8 cellular contexts compared by ENCODE assay signal in genomic region chrX:153722704-153723350, GRCh38. TPM values are rescaled to one million over a fixed set of nuclear protein-coding genes. Genes with fewer than 3 reads are reported as not detected.
DNase-seq lines count a peak whose midpoint lies in the region; ATAC-seq, FAIRE-seq and TF ChIP-seq lines count a peak whose summit lies in the region.

No MANE protein-coding gene starts in this region.

- no peak for TF ChIP-seq POLR2A in GM12878 (IDR thresholded peaks at IDR 0.05; ENCODE audit: low read depth, low read length)

- H2BK15ac ChIP-seq in mesenchymal stem cell (ENCODE audit: low read depth, poor library complexity, severe bottlenecking), result no peak overlapping the region

- no peak overlapping the region for H2BK120ac ChIP-seq in mesenchymal stem cell (ENCODE audit: low read depth, low read length)

- no peak for FAIRE-seq in GM12878 (lab: Jason Lieb, UNC)
- no peak for FAIRE-seq in HTR-8/SVneo (lab: Jason Lieb, UNC)

- TF ChIP-seq CTCF in GM12878 (IDR thresholded peaks at IDR 0.05 in 2 of 3, conservative IDR thresholded peaks at IDR 0.05 in 1 of 3; ENCODE audit: control insufficient read depth in 2 of 3, extremely low read depth in 1 of 3, insufficient read depth in 1 of 3, low read depth in 3 of 3, low read length in 3 of 3), result no peak

- no peak for TF ChIP-seq RAD21 in GM12878 (IDR thresholded peaks at IDR 0.05; ENCODE audit: insufficient read depth, low read depth, low read length)

- H3K23ac ChIP-seq in mesenchymal stem cell (ENCODE audit: low read length in 2 of 2), result no peak overlapping the region

- H4K20me1 ChIP-seq in GM12878 (ENCODE audit: control insufficient read depth, insufficient read depth), result no peaks in the 10 kb centered on the region

- H3K36me3 ChIP-seq in ACC112 (ENCODE audit: insufficient read depth, low read length) (peaks cover 10% of the 10 kb centered on the region; the same call in 1 of the 2 replicates), GM12878 (ENCODE audit: control insufficient read depth in 2 of 2, insufficient read depth in 2 of 2, low read length in 1 of 2) (peaks cover 6% of the 10 kb centered on the region in 2 experiments; a peak in 3 of 4 replicates), mesenchymal stem cell (ENCODE audit: control insufficient read depth in 1 of 2, insufficient read depth in 2 of 2, low read depth in 1 of 2, low read length in 2 of 2) (peaks cover 26 to 28% of the 10 kb centered on the region in 2 experiments)

- peak overlapping the region; percentile 60 for H3K9ac ChIP-seq in GM12878 (ENCODE audit: control insufficient read depth, insufficient read depth, low read length)
- peak overlapping the region; percentile 89 for H3K9ac ChIP-seq in mesenchymal stem cell (ENCODE audit: low read length)

- in situ Hi-C loops in GM12878 (cut with MboI), result no loop called here

- peak overlapping the region in 1 of 2 experiments; percentile 30 for H3K4ac ChIP-seq in mesenchymal stem cell (ENCODE audit: low read depth in 1 of 2, low read length in 2 of 2)

- H3K4me2 ChIP-seq in GM12878 (ENCODE audit: control insufficient read depth, insufficient read depth), result peak overlapping the region; percentile 32
- H3K4me2 ChIP-seq in mesenchymal stem cell (ENCODE audit: low read length, poor library complexity, severe bottlenecking), result peak overlapping the region; percentile 5

- no peak overlapping the region for H2AK5ac ChIP-seq in mesenchymal stem cell (ENCODE audit: low read length, severe bottlenecking)

- RAD21 ChIA-PET in GM12878 (lab: Charles Lee; ENCODE audit: unreplicated experiment), result interaction anchor here (1.3 kb wide), 1 partner anchor 36 kb away, joined by 4 read pairs; the partner anchor contains the start of gene SLC6A8

- H3K4me1 ChIP-seq in ACC112 (ENCODE audit: control insufficient read depth, insufficient read depth, low read length, unreplicated experiment) (peaks cover 25% of the 10 kb centered on the region), GM12878 (ENCODE audit: control insufficient read depth, insufficient read depth, low read length) (peaks cover 25% of the 10 kb centered on the region), mesenchymal stem cell (ENCODE audit: control insufficient read depth, insufficient read depth, low read depth, low read length) (peaks cover 34% of the 10 kb centered on the region)

- POLR2A ChIA-PET in GM12878 (lab: Charles Lee), result no interaction called here

- WGBS in GM12878 (ENCODE audit: insufficient coverage, insufficient replicate concordance, low lambda C conversion rate, missing lambda C conversion rate), result 34% methylated on average over 12 of the region's 12 CpGs
- 52% methylated on average over 9 of the region's 12 CpGs for WGBS in mesenchymal stem cell

- no peak overlapping the region for H3K14ac ChIP-seq in mesenchymal stem cell (ENCODE audit: low read length in 2 of 2)

- no peaks in the 10 kb centered on the region for H3K79me1 ChIP-seq in mesenchymal stem cell (replicated peaks; ENCODE audit: low read length, poor library complexity, severe bottlenecking)

- H3K79me2 ChIP-seq in ACC112 (ENCODE audit: control insufficient read depth, insufficient read depth, low read length, unreplicated experiment), result peaks cover 31% of the 10 kb centered on the region
- peaks cover 17% of the 10 kb centered on the region for H3K79me2 ChIP-seq in GM12878 (ENCODE audit: control insufficient read depth, insufficient read depth, low read length)

- peak; percentile 24 for DNase-seq in HT1080 (ENCODE audit: low read depth)
- no peak for DNase-seq in GM12878 (ENCODE audit: low read depth, low spot score)
- DNase-seq in mesenchymal stem cell, result peak; percentile 37
- no peak for DNase-seq in HTR-8/SVneo (ENCODE audit: insufficient read length, low spot score)
- no peak for DNase-seq in DMS79 treated with DMSO at 0.1 percent for 48 hours (lab: John Stamatoyannopoulos, UW)

- BruUV-seq in GM12878 (replicated peaks; lab: Mats Ljungman, UMichigan), result no TSS peak

- no peak overlapping the region for H2BK5ac ChIP-seq in mesenchymal stem cell (ENCODE audit: low read depth, low read length, poor library complexity, severe bottlenecking)

- H3K27ac ChIP-seq in ACC112 (ENCODE audit: low read depth, low read length) (peak overlapping the region; percentile 74), GM12878 (ENCODE audit: control insufficient read depth, insufficient read depth) (peak overlapping the region; percentile 41), mesenchymal stem cell (ENCODE audit: low read length, poor library complexity, severe bottlenecking) (peak overlapping the region; percentile 82)

- no peaks in the 10 kb centered on the region for H3K27me3 ChIP-seq in ACC112 (ENCODE audit: insufficient read depth, low read length)
- H3K27me3 ChIP-seq in GM12878 (replicated peaks in 1 of 2; ENCODE audit: control insufficient read depth in 2 of 2, insufficient read depth in 2 of 2, low read length in 1 of 2), result no peaks in the 10 kb centered on the region
- peaks cover 0 to 6% of the 10 kb centered on the region in 2 experiments for H3K27me3 ChIP-seq in mesenchymal stem cell (ENCODE audit: control insufficient read depth in 1 of 2, insufficient read depth in 1 of 2, low read length in 2 of 2)

- H2BK12ac ChIP-seq in mesenchymal stem cell (ENCODE audit: low read length in 2 of 2), result no peak overlapping the region

- CTCF ChIA-PET in GM12878 (lab: Yijun Ruan, JAX), result interaction anchor here (1.3 kb wide), 1 partner anchor 36 kb away, joined by 3 read pairs; no protein-coding TSS in a partner anchor

- H4K8ac ChIP-seq in mesenchymal stem cell (ENCODE audit: low read length), result no peak overlapping the region

- intact Hi-C loops in GM12878 (cut with micrococcal nuclease; ENCODE audit: unreplicated experiment), result loop anchor here (5.0 kb wide), 1 partner anchor 204 kb away; the partner anchor contains the start of gene ARHGAP4

- no peak for ATAC-seq in GM12878
- no peak for ATAC-seq in GM21529 (IDR thresholded peaks at IDR 0.05; ENCODE audit: unreplicated experiment)
- no peak for ATAC-seq in HG02852 (IDR thresholded peaks at IDR 0.05; ENCODE audit: unreplicated experiment)

- peak overlapping the region; percentile 80 for H3K4me3 ChIP-seq in ACC112 (ENCODE audit: low read depth, low read length)
- peak overlapping the region; percentile 70 for H3K4me3 ChIP-seq in GM12878
- H3K4me3 ChIP-seq in mesenchymal stem cell (ENCODE audit: insufficient read depth in 1 of 2, low read depth in 1 of 2, low read length in 2 of 2), result peak overlapping the region; percentile 66 to 81

- peak overlapping the region in 1 of 2 experiments; percentile 48 for H3K18ac ChIP-seq in mesenchymal stem cell (ENCODE audit: low read depth in 1 of 2, low read length in 2 of 2)

- no peak for TF ChIP-seq EP300 in GM12878 (IDR thresholded peaks at IDR 0.05; ENCODE audit: borderline replicate concordance in 1 of 2, control insufficient read depth in 1 of 2, low read depth in 2 of 2, low read length in 2 of 2)

- H3K9me3 ChIP-seq in GM12878 (replicated peaks; ENCODE audit: control insufficient read depth, insufficient read depth, low read length) (no peaks in the 10 kb centered on the region; the same call in 2 of the 3 replicates), mesenchymal stem cell (ENCODE audit: control insufficient read depth, low read length) (no peaks in the 10 kb centered on the region)

- SMC1A ChIA-PET in GM12878 (lab: Charles Lee; ENCODE audit: uncharacterized antibody, unreplicated experiment), result no interaction called here

- H2AFZ ChIP-seq in ACC112 (ENCODE audit: low read length, unreplicated experiment), result no peak overlapping the region
- H2AFZ ChIP-seq in GM12878 (ENCODE audit: control insufficient read depth, low read depth, low read length), result no peak overlapping the region
- H2AFZ ChIP-seq in mesenchymal stem cell (ENCODE audit: low read depth, low read length), result no peak overlapping the region

- H4K91ac ChIP-seq in mesenchymal stem cell (ENCODE audit: low read length), result no peak overlapping the region

RNA-seq across cellular contexts. Expression of gene BCAP31, which starts 1.4 kb away (rescaled TPM):
- total RNA-seq in HT1080 (2014; rRNA removed; shearing (Covaris generic)), result 197 and 234 TPM in 2 replicates
- polyA plus RNA-seq in HT1080 (2015; cell fraction: cytosol; rRNA removed), result 283 and 322 TPM in 2 replicates
- polyA plus RNA-seq in HT1080 (2015; cell fraction: nucleus; rRNA removed), result 174 and 261 TPM in 2 replicates
- total RNA-seq in GM12878 (2013; cell fraction: nucleolus; rRNA removed), result 51.0 and 52.3 TPM in 2 replicates
- total RNA-seq in GM12878 (2014; rRNA removed), result 62.7 and 72.8 TPM in 2 replicates
- total RNA-seq in GM12878 (2014; rRNA removed; fragmentation: Illumina TruSeq; extraction: Trizol), result 61.5 and 63.1 TPM in 2 replicates
- 104 and 109 TPM in 2 replicates for total RNA-seq in GM12878 (2021)
- polyA plus RNA-seq in GM12878 (2011; ENCODE audit: low read depth), result 105 TPM
- 52.8 and 82.4 TPM in 2 replicates for polyA plus RNA-seq in GM12878 (2011; rRNA removed)
- polyA plus RNA-seq in GM12878 (2011; cell fraction: cytosol; rRNA removed), result 80.8 and 95.5 TPM in 2 replicates
- polyA plus RNA-seq in GM12878 (2011; cell fraction: nucleus; rRNA removed), result 56.0 and 56.2 TPM in 2 replicates
- polyA plus RNA-seq in GM12878 (2012), result 91.6 and 145 TPM in 2 replicates
- 73.4 and 78.7 TPM in 2 replicates for polyA plus RNA-seq in GM12878 (2014; fragmentation: Illumina TruSeq; extraction: Trizol)
- 100 to 1,000 TPM; 201 to 246 TPM for polyA plus RNA-seq in GM12878 (2014; fragmentation: Nextera tagmentation; extraction: Ambion mirVana)
- polyA plus RNA-seq in GM12878 (2014; rRNA removed), result 71.3 and 79.4 TPM in 2 replicates
- 100 to 1,000 TPM; 163 to 166 TPM for polyA plus RNA-seq in GM12878 (2016; fragmentation: Nextera tagmentation; extraction: Ambion mirVana)
- 80.5 and 90.3 TPM in 2 replicates for polyA minus RNA-seq in GM12878 (2011; rRNA and poly(A)+ RNA removed)
- polyA minus RNA-seq in GM12878 (2011; cell fraction: cytosol; rRNA and poly(A)+ RNA removed), result 25.3 and 32.3 TPM in 2 replicates
- polyA minus RNA-seq in GM12878 (2011; cell fraction: nucleus; rRNA and poly(A)+ RNA removed), result 14.9 and 28.0 TPM in 2 replicates
- polyA plus RNA-seq in mesenchymal stem cell (2013, experiment 1 of 2), result 125 TPM
- 127 TPM for polyA plus RNA-seq in mesenchymal stem cell (2013, experiment 2 of 2)

RNA-seq across cellular contexts. Expression of gene ABCD1, which starts 1.8 kb away (rescaled TPM):
- total RNA-seq in HT1080 (2014; rRNA removed; shearing (Covaris generic)), result 1.5 and 1.9 TPM in 2 replicates
- polyA plus RNA-seq in HT1080 (2015; cell fraction: cytosol; rRNA removed), result 6.2 and 6.8 TPM in 2 replicates
- 10.0 and 10.2 TPM in 2 replicates for polyA plus RNA-seq in HT1080 (2015; cell fraction: nucleus; rRNA removed)
- total RNA-seq in GM12878 (2013; cell fraction: nucleolus; rRNA removed), result 10.6 and 14.9 TPM in 2 replicates
- 3.8 and 5.1 TPM in 2 replicates for total RNA-seq in GM12878 (2014; rRNA removed)
- total RNA-seq in GM12878 (2014; rRNA removed; fragmentation: Illumina TruSeq; extraction: Trizol), result 1.4 and 1.8 TPM in 2 replicates
- 6.5 and 6.8 TPM in 2 replicates for total RNA-seq in GM12878 (2021)
- 1.9 TPM for polyA plus RNA-seq in GM12878 (2011; ENCODE audit: low read depth)
- 0.55 and 1.3 TPM in 2 replicates for polyA plus RNA-seq in GM12878 (2011; rRNA removed)
- polyA plus RNA-seq in GM12878 (2011; cell fraction: cytosol; rRNA removed), result 1.6 and 1.9 TPM in 2 replicates
- polyA plus RNA-seq in GM12878 (2011; cell fraction: nucleus; rRNA removed), result 8.1 and 9.6 TPM in 2 replicates
- 3.9 and 4.1 TPM in 2 replicates for polyA plus RNA-seq in GM12878 (2012)
- polyA plus RNA-seq in GM12878 (2014; fragmentation: Illumina TruSeq; extraction: Trizol), result 0.19 and 0.96 TPM in 2 replicates
- polyA plus RNA-seq in GM12878 (2014; fragmentation: Nextera tagmentation; extraction: Ambion mirVana), result under 1 TPM; 0.13 to 0.35 TPM
- polyA plus RNA-seq in GM12878 (2014; rRNA removed), result 3.9 and 5.1 TPM in 2 replicates
- polyA plus RNA-seq in GM12878 (2016; fragmentation: Nextera tagmentation; extraction: Ambion mirVana), result 1 to 10 TPM; 1.4 to 1.6 TPM
- polyA minus RNA-seq in GM12878 (2011; rRNA and poly(A)+ RNA removed), result 2.3 and 4.7 TPM in 2 replicates
- polyA minus RNA-seq in GM12878 (2011; cell fraction: cytosol; rRNA and poly(A)+ RNA removed), result 2.3 and 2.5 TPM in 2 replicates
- polyA minus RNA-seq in GM12878 (2011; cell fraction: nucleus; rRNA and poly(A)+ RNA removed), result 6.9 and 13.2 TPM in 2 replicates
- 15.8 TPM for polyA plus RNA-seq in mesenchymal stem cell (2013, experiment 1 of 2)
- polyA plus RNA-seq in mesenchymal stem cell (2013, experiment 2 of 2), result 15.4 TPM

RNA-seq across cellular contexts. Expression of gene SLC6A8, which starts 35.1 kb away (rescaled TPM):
- 33.2 and 61.3 TPM in 2 replicates for total RNA-seq in HT1080 (2014; rRNA removed; shearing (Covaris generic))
- polyA plus RNA-seq in HT1080 (2015; cell fraction: cytosol; rRNA removed), result 44.9 and 48.7 TPM in 2 replicates
- polyA plus RNA-seq in HT1080 (2015; cell fraction: nucleus; rRNA removed), result 52.8 and 57.3 TPM in 2 replicates
- total RNA-seq in GM12878 (2013; cell fraction: nucleolus; rRNA removed), result 1.2 and 1.4 TPM in 2 replicates
- total RNA-seq in GM12878 (2014; rRNA removed) (not detected in 2 replicates), GM12878 (2014; rRNA removed; fragmentation: Illumina TruSeq; extraction: Trizol) (not detected in 2 replicates), GM12878 (2021) (0.29 and 0.72 TPM in 2 replicates)
- polyA plus RNA-seq in GM12878 (2011; ENCODE audit: low read depth), result 0.75 TPM
- polyA plus RNA-seq in GM12878 (2011; rRNA removed) (0.23 and 0.30 TPM in 2 replicates), GM12878 (2014; fragmentation: Illumina TruSeq; extraction: Trizol) (0.01 TPM in 1 of 2 replicates, not detected in the other), GM12878 (2014; fragmentation: Nextera tagmentation; extraction: Ambion mirVana) (not detected), GM12878 (2014; rRNA removed) (0.06 TPM in 1 of 2 replicates, not detected in the other), GM12878 (2016; fragmentation: Nextera tagmentation; extraction: Ambion mirVana) (under 1 TPM in 1 of 2 experiments, not detected in 1; 0.10 TPM)
- polyA plus RNA-seq in GM12878 (2011; cell fraction: cytosol; rRNA removed), result 0.32 and 0.57 TPM in 2 replicates
- 1.4 and 2.3 TPM in 2 replicates for polyA plus RNA-seq in GM12878 (2011; cell fraction: nucleus; rRNA removed)
- polyA plus RNA-seq in GM12878 (2012), result 2.0 TPM in 2 replicates
- 0.22 and 0.67 TPM in 2 replicates for polyA minus RNA-seq in GM12878 (2011; rRNA and poly(A)+ RNA removed)
- 1.2 and 1.4 TPM in 2 replicates for polyA minus RNA-seq in GM12878 (2011; cell fraction: cytosol; rRNA and poly(A)+ RNA removed)
- 0.12 and 0.48 TPM in 2 replicates for polyA minus RNA-seq in GM12878 (2011; cell fraction: nucleus; rRNA and poly(A)+ RNA removed)
- 26.1 TPM for polyA plus RNA-seq in mesenchymal stem cell (2013, experiment 1 of 2)
- polyA plus RNA-seq in mesenchymal stem cell (2013, experiment 2 of 2), result 26.0 TPM

RNA-seq across cellular contexts. Expression of gene PLXNB3, which starts 41.2 kb away (rescaled TPM):
- 2.3 and 4.5 TPM in 2 replicates for total RNA-seq in HT1080 (2014; rRNA removed; shearing (Covaris generic))
- polyA plus RNA-seq in HT1080 (2015; cell fraction: cytosol; rRNA removed), result 4.8 and 5.3 TPM in 2 replicates
- polyA plus RNA-seq in HT1080 (2015; cell fraction: nucleus; rRNA removed), result 23.7 and 35.6 TPM in 2 replicates
- 0.31 TPM in 1 of 2 replicates, not detected in the other for total RNA-seq in GM12878 (2013; cell fraction: nucleolus; rRNA removed)
- total RNA-seq in GM12878 (2014; rRNA removed) (not detected in 2 replicates), GM12878 (2014; rRNA removed; fragmentation: Illumina TruSeq; extraction: Trizol) (not detected in 2 replicates), GM12878 (2021) (0.21 and 0.53 TPM in 2 replicates)
- polyA plus RNA-seq in GM12878 (2011; ENCODE audit: low read depth), result 0.31 TPM
- polyA plus RNA-seq in GM12878 (2011; rRNA removed) (0.14 and 0.20 TPM in 2 replicates), GM12878 (2014; fragmentation: Illumina TruSeq; extraction: Trizol) (0.18 TPM in 1 of 2 replicates, not detected in the other), GM12878 (2014; fragmentation: Nextera tagmentation; extraction: Ambion mirVana) (not detected), GM12878 (2014; rRNA removed) (0.62 and 0.68 TPM in 2 replicates), GM12878 (2016; fragmentation: Nextera tagmentation; extraction: Ambion mirVana) (under 1 TPM; 0.06 to 0.43 TPM)
- polyA plus RNA-seq in GM12878 (2011; cell fraction: cytosol; rRNA removed), result 0.09 and 0.38 TPM in 2 replicates
- polyA plus RNA-seq in GM12878 (2011; cell fraction: nucleus; rRNA removed), result 3.5 and 3.7 TPM in 2 replicates
- polyA plus RNA-seq in GM12878 (2012), result 0.19 and 0.79 TPM in 2 replicates
- 0.82 TPM in 1 of 2 replicates, not detected in the other for polyA minus RNA-seq in GM12878 (2011; rRNA and poly(A)+ RNA removed)
- polyA minus RNA-seq in GM12878 (2011; cell fraction: cytosol; rRNA and poly(A)+ RNA removed), result 0.94 TPM in 1 of 2 replicates, not detected in the other
- 0.36 and 0.48 TPM in 2 replicates for polyA minus RNA-seq in GM12878 (2011; cell fraction: nucleus; rRNA and poly(A)+ RNA removed)
- polyA plus RNA-seq in mesenchymal stem cell (2013, experiment 1 of 2), result 8.0 TPM
- 8.5 TPM for polyA plus RNA-seq in mesenchymal stem cell (2013, experiment 2 of 2)

RNA-seq across cellular contexts. Expression of gene PNCK, which starts 49.2 kb away (rescaled TPM):
- total RNA-seq in HT1080 (2014; rRNA removed; shearing (Covaris generic)), result not detected in 2 replicates
- polyA plus RNA-seq in HT1080 (2015; cell fraction: cytosol; rRNA removed), result not detected in 2 replicates
- 0.71 and 0.92 TPM in 2 replicates for polyA plus RNA-seq in HT1080 (2015; cell fraction: nucleus; rRNA removed)
- 0.66 and 1.4 TPM in 2 replicates for total RNA-seq in GM12878 (2013; cell fraction: nucleolus; rRNA removed)
- not detected in 2 replicates for total RNA-seq in GM12878 (2014; rRNA removed)
- not detected in 2 replicates for total RNA-seq in GM12878 (2014; rRNA removed; fragmentation: Illumina TruSeq; extraction: Trizol)
- total RNA-seq in GM12878 (2021), result 0.21 TPM in 1 of 2 replicates, not detected in the other
- 0.29 TPM for polyA plus RNA-seq in GM12878 (2011; ENCODE audit: low read depth)
- polyA plus RNA-seq in GM12878 (2011; rRNA removed), result 0.40 and 0.67 TPM in 2 replicates
- polyA plus RNA-seq in GM12878 (2011; cell fraction: cytosol; rRNA removed), result 0.70 and 0.87 TPM in 2 replicates
- 4.1 and 6.0 TPM in 2 replicates for polyA plus RNA-seq in GM12878 (2011; cell fraction: nucleus; rRNA removed)
- polyA plus RNA-seq in GM12878 (2012), result 0.51 and 1.2 TPM in 2 replicates
- 0.54 TPM in 1 of 2 replicates, not detected in the other for polyA plus RNA-seq in GM12878 (2014; fragmentation: Illumina TruSeq; extraction: Trizol)
- polyA plus RNA-seq in GM12878 (2014; fragmentation: Nextera tagmentation; extraction: Ambion mirVana), result not detected
- not detected in 2 replicates for polyA plus RNA-seq in GM12878 (2014; rRNA removed)
- not detected for polyA plus RNA-seq in GM12878 (2016; fragmentation: Nextera tagmentation; extraction: Ambion mirVana)
- 0.26 and 0.59 TPM in 2 replicates for polyA minus RNA-seq in GM12878 (2011; rRNA and poly(A)+ RNA removed)
- not detected in 2 replicates for polyA minus RNA-seq in GM12878 (2011; cell fraction: cytosol; rRNA and poly(A)+ RNA removed)
- 0.48 and 0.67 TPM in 2 replicates for polyA minus RNA-seq in GM12878 (2011; cell fraction: nucleus; rRNA and poly(A)+ RNA removed)
- polyA plus RNA-seq in mesenchymal stem cell (2013, experiment 1 of 2), result 0.10 TPM
- 0.03 TPM for polyA plus RNA-seq in mesenchymal stem cell (2013, experiment 2 of 2)

Comparison
In these comparisons a context has a peak if more than half of its experiments do, and no peak if none do; other contexts are left out.
1. DNase-seq: peak in HT1080 (single experiment) and mesenchymal stem cell (single experiment); none in GM12878 (single experiment), HTR-8/SVneo (single experiment) and DMS79 treated with DMSO at 0.1 percent for 48 hours (single experiment).
2. RNA of gene SLC6A8, which starts 35.1 kb away (total RNA-seq): 33.2 to 61.3 TPM in HT1080; 0.29 to 1.4 TPM in GM12878; every median in the first group is over 10 times any median in the second.
3. Peak in every context shown above with its lines, with median percentiles within 50 percentile points of each other: H3K27ac ChIP-seq and H3K4me3 ChIP-seq.